13 cellular contexts compared by ENCODE assay signal in the genomic region with DNA sequence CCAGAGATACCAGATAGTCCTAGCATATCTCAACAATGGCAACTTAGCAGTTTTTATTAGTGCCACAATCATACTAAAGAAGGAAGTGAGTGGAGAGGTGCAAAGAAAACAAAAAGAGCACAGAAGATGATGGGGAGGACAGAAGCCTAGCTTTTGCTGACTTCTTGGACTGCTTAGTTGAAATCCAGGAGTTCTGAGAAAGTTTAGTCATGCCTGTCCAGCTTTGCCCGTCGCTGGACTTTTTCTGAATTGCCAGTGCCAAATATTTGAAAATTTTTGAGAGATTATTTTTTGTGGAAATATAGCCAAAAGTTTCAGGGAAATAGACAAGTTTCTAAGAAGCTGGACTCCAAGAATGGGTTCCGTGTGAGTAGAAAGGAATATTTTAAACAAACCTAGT.
"Had no signal": no experiment of that assay in that cellular context is flagged by ENCODE, and none has a peak within 500 bp of the region (broad histone marks: within the 10 kb centered on the region; RNA-seq: fewer than 3 reads in every experiment).

No MANE protein-coding gene starts in this region.

- H3K27me3 ChIP-seq: cardiac muscle cell, dorsolateral prefrontal cortex, right lobe of liver, SJSA1, upper lobe of left lung had no signal

- H3K4me1 ChIP-seq: right lobe of liver, SJSA1, upper lobe of left lung had no signal

- H3K36me3 ChIP-seq: cardiac muscle cell, right lobe of liver, SJSA1, upper lobe of left lung had no signal

- DNase-seq: activated naive CD4-positive, alpha-beta T cell treated with anti-CD3 and anti-CD28 coated beads for 36 hours; activated naive CD8-positive, alpha-beta T cell treated with anti-CD3 and anti-CD28 coated beads, Interleukin-2, amount 50 U/mL, for 24 hours; dorsolateral prefrontal cortex; endodermal cell; hippocampal formation; nephron progenitor cell; occipital lobe; right lobe of liver; stimulated activated CD4-positive, alpha-beta T cell treated with anti-CD3 and anti-CD28 coated beads, Interleukin-1b, Interleukin-23, amount 100 ng/mL, for 48 hours; upper lobe of left lung had no signal

- H3K27ac ChIP-seq: cardiac muscle cell, dorsolateral prefrontal cortex, right lobe of liver, SJSA1, upper lobe of left lung had no signal

- H3K4me3 ChIP-seq: cardiac muscle cell, dorsolateral prefrontal cortex, right lobe of liver, SJSA1, upper lobe of left lung had no signal

- ATAC-seq: activated CD4-positive, CD25-positive, alpha-beta regulatory T cell treated with anti-CD3 and anti-CD28 coated beads, Interleukin-2, amount 50 U/mL, for 24 hours; activated naive CD8-positive, alpha-beta T cell treated with anti-CD3 and anti-CD28 coated beads, Interleukin-2, amount 50 U/mL, for 24 hours; right lobe of liver had no signal

- H3K9me3 ChIP-seq: right lobe of liver, SJSA1, upper lobe of left lung had no signal
